ENCODE assay signal across 14 cellular contexts in the genomic region with DNA sequence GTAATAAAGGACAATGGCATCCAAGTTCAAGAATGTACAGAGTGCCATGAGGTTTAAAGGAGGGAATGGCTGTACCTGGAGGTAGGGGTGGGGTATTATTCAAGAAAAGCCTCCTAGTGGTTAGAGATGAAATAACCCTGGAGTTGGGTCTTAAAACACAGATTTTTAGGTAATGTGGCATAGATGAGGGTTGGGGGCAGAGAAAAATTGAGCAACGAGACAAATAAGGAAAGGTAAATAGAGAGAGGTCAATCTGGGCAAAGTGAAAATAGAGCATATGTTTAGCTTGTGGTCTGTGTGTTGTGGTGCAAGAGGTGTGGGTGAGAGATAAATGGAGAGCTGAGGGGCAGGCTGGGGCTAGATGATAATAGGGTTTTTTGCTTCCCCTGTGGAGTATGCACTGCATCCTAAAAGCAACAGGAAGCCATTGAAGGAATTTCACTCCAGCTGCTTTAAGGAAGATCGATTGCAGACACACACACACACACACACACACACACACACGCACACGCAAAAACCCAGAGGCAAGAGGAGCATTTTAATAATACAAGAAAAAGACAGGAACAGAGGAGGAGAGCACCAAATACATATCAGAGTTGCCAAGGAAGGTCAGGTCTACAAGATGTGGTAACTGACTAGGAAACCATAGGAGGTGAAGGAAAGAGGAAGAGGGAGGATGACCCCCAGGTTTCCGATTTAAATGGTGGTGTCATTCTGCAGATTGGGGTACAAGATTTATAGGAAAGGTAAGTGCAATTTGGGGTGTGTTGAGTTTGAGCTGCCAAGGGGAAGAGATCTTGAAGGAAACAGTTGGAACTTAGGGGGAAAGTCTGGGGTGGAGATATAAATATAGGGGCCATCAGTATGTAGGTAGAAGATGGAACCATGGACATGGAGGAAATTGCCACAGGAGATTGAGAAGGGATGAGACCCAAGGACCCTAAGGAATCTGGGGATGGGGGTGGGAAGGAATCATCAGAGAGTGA. TPM values are rescaled to one million over a fixed set of nuclear protein-coding genes. Genes with fewer than 3 reads are reported as not detected.
DNase-seq lines count a peak whose midpoint lies in the region; FAIRE-seq and TF ChIP-seq lines count a peak whose summit lies in the region.
"Had no signal": no experiment of that assay in that cellular context is flagged by ENCODE, and none has a peak within 500 bp of the region (broad histone marks: within the 10 kb centered on the region; RNA-seq: fewer than 3 reads in every experiment).

No MANE protein-coding gene starts in this region.

- no peak overlapping the region for H3K18ac ChIP-seq in H1 (ENCODE audit: extremely low read depth, low read length)

- no peak overlapping the region for H3K23ac ChIP-seq in H1 (ENCODE audit: insufficient read length)

- no peak overlapping the region for H2BK15ac ChIP-seq in H1 (ENCODE audit: low read length)

- TF ChIP-seq RAD21 in H1 (IDR thresholded peaks at IDR 0.05 in 1 of 2, conservative IDR thresholded peaks at IDR 0.05 in 1 of 2; ENCODE audit: low read depth in 2 of 2, low read length in 2 of 2) = peak in 1 of 2 experiments; percentile 39; a peak in 2 of 4 replicates

- H4K8ac ChIP-seq in H1 (ENCODE audit: extremely low read depth, insufficient read depth, low read length) = no peak overlapping the region

- no peak overlapping the region for H2BK12ac ChIP-seq in H1 (ENCODE audit: low read depth, low read length)

- H4K5ac ChIP-seq in H1 (ENCODE audit: insufficient read length, low read depth, low read length) = no peak overlapping the region

- H2BK5ac ChIP-seq in H1 (ENCODE audit: low read depth, low read length) = no peak overlapping the region

- POLR2A ChIA-PET in H1 (lab: Charles Lee; ENCODE audit: partially characterized antibody) = no interaction called here

- H4K20me1 ChIP-seq in H1 (replicated peaks in 1 of 2; ENCODE audit: control insufficient read depth in 1 of 2, insufficient read depth in 2 of 2, low read length in 2 of 2) = no peaks in the 10 kb centered on the region
- no peaks in the 10 kb centered on the region for H4K20me1 ChIP-seq in osteoblast (ENCODE audit: insufficient read depth, low read length)

- no peak overlapping the region for H3K14ac ChIP-seq in H1 (ENCODE audit: insufficient read length)

- H3K79me1 ChIP-seq in H1 (ENCODE audit: low read depth, low read length) = no peaks in the 10 kb centered on the region

- H4K91ac ChIP-seq in H1 (replicated peaks; ENCODE audit: insufficient read length, low read length) = no peak overlapping the region

- H3K4me3 ChIP-seq in GM12875 (ENCODE audit: low read depth, low read length) (no peak overlapping the region), H1 (ENCODE audit: extremely low read depth in 1 of 4, insufficient read depth in 2 of 4, low read depth in 3 of 4, low read length in 4 of 4) (no peak overlapping the region), osteoblast (ENCODE audit: insufficient read depth, low read length) (no peak overlapping the region)
- H3K4me3 ChIP-seq: coronary artery had no signal

- H2BK20ac ChIP-seq in H1 (ENCODE audit: low read length) = no peak overlapping the region

- peaks cover 0 to 3% (median 0%) of the 10 kb centered on the region in 4 experiments; a peak in 1 of 7 replicates for H3K4me1 ChIP-seq in H1 (replicated peaks in 1 of 4; ENCODE audit: control insufficient read depth in 3 of 4, insufficient read depth in 4 of 4, low read length in 3 of 4)
- H3K4me1 ChIP-seq in osteoblast (ENCODE audit: insufficient read depth, low read length) = no peaks in the 10 kb centered on the region

- no peak overlapping the region for H3K9ac ChIP-seq in H1 (replicated peaks in 1 of 4; ENCODE audit: extremely low read depth in 1 of 4, low read depth in 3 of 4, low read length in 3 of 4)

- H3K4me2 ChIP-seq in H1 (ENCODE audit: insufficient read depth in 1 of 2, low read depth in 2 of 2, low read length in 2 of 2) (no peak overlapping the region), osteoblast (ENCODE audit: insufficient read depth, low read length) (no peak overlapping the region)

- no peak overlapping the region for H3K4ac ChIP-seq in H1 (replicated peaks; ENCODE audit: insufficient read length, low read depth, low read length)

- H3K79me2 ChIP-seq in H1 (ENCODE audit: control insufficient read depth in 1 of 2, insufficient read depth in 2 of 2, low read length in 2 of 2) (no peaks in the 10 kb centered on the region), osteoblast (ENCODE audit: insufficient read depth, low read length) (no peaks in the 10 kb centered on the region)

- H2AFZ ChIP-seq in H1 (ENCODE audit: low read length) (no peak overlapping the region), osteoblast (ENCODE audit: low read length) (no peak overlapping the region)

- H3K9me3 ChIP-seq in H1 (ENCODE audit: insufficient read depth in 2 of 2, low read depth in 1 of 2, low read length in 1 of 2) (no peaks in the 10 kb centered on the region), osteoblast (ENCODE audit: low read depth, low read length) (no peaks in the 10 kb centered on the region)

- no peak overlapping the region for H2AK5ac ChIP-seq in H1 (ENCODE audit: low read depth, low read length)

- H2BK120ac ChIP-seq in H1 (replicated peaks; ENCODE audit: low read depth, low read length) = no peak overlapping the region

- peak overlapping the region; percentile 13 for H3K56ac ChIP-seq in H1 (replicated peaks; ENCODE audit: insufficient read length, low read depth, low read length)

- no peak for TF ChIP-seq POLR2A in H1 (IDR thresholded peaks at IDR 0.05; ENCODE audit: control extremely low read depth in 1 of 2, low read depth in 2 of 2, low read length in 2 of 2)

- H3K36me3 ChIP-seq in H1 (ENCODE audit: control insufficient read depth in 2 of 4, insufficient read depth in 4 of 4, low read length in 3 of 4) (no peaks in the 10 kb centered on the region), osteoblast (ENCODE audit: insufficient read depth, low read length) (no peaks in the 10 kb centered on the region)

- FAIRE-seq in H1 (lab: Jason Lieb, UNC) = no peak
- FAIRE-seq in HTR-8/SVneo (lab: Jason Lieb, UNC) = no peak

- TF ChIP-seq EP300 in H1 (IDR thresholded peaks at IDR 0.05; ENCODE audit: borderline replicate concordance in 1 of 2, low read depth in 2 of 2, low read length in 2 of 2) = no peak

- CTCF ChIA-PET in H1 (lab: Charles Lee; ENCODE audit: partially characterized antibody) = interaction anchor here (0.6 to 2.2 kb wide), 19 partner anchors 12 to 560 kb away, joined by 3 to 18 read pairs (median 3); no protein-coding TSS in a partner anchor

- DNase-seq in NAMALWA (ENCODE audit: low spot score) (peak; percentile 44), H1 (ENCODE audit: low read depth in 1 of 2, low spot score in 2 of 2) (no peak), osteoblast (ENCODE audit: insufficient read length, low spot score, missing footprints) (no peak), NCI-H524 treated with DMSO at 0.1 percent for 48 hours (lab: John Stamatoyannopoulos, UW) (no peak), HTR-8/SVneo (ENCODE audit: insufficient read length, low spot score) (no peak), GF-D8 (lab: John Stamatoyannopoulos, UW) (no peak)
- DNase-seq: activated CD4-positive, alpha-beta T cell treated with anti-CD3 and anti-CD28 coated beads for 36 hours; activated naive CD4-positive, alpha-beta T cell; hypothalamus; naive B cell; NCI-H2081; SHP77 treated with DMSO at 0.1 percent for 48 hours had no signal

- WGBS in H1 (ENCODE audit: extremely low coverage in 1 of 2, insufficient coverage in 1 of 2, insufficient read length in 1 of 2, insufficient replicate concordance in 2 of 2, low coverage in 1 of 2, low lambda C conversion rate in 2 of 2, missing lambda C conversion rate in 1 of 2), 2 experiments = 88% methylated on average over 5 of the region's 5 CpGs; no CpG with 5 or more reads in 1 of the 2 experiments

- peaks cover 3% of the 10 kb centered on the region; the same call in 1 of the 2 replicates for H3K23me2 ChIP-seq in H1 (ENCODE audit: low read depth, low read length)

- H3K27me3 ChIP-seq in H1 (replicated peaks in 1 of 4; ENCODE audit: control insufficient read depth in 3 of 4, extremely low read depth in 1 of 4, insufficient read depth in 3 of 4, low read length in 3 of 4) (no peaks in the 10 kb centered on the region), osteoblast (ENCODE audit: insufficient read depth, low read length) (no peaks in the 10 kb centered on the region)

- TF ChIP-seq CTCF in GM12875 (IDR thresholded peaks at IDR 0.05; ENCODE audit: borderline replicate concordance, insufficient read depth, low read depth, low read length) (peak; percentile 14; the same call in 1 of the 2 replicates), H1 (IDR thresholded peaks at IDR 0.05; ENCODE audit: control extremely low read depth in 1 of 3, insufficient read depth in 1 of 3, low read depth in 1 of 3, low read length in 3 of 3) (peak in 2 of 3 experiments; percentile 38 to 52; a peak in 2 of 4 replicates), osteoblast (IDR thresholded peaks at IDR 0.05; ENCODE audit: extremely low read depth, low read depth, low read length) (peak; percentile 23)

- H3K27ac ChIP-seq in H1 (ENCODE audit: low read depth, low read length) (no peak overlapping the region), osteoblast (ENCODE audit: low read depth, low read length) (no peak overlapping the region)
- H3K27ac ChIP-seq: coronary artery had no signal

TF ChIP-seq in H1, 55 proteins besides CTCF, POLR2A, EP300 and RAD21 (continues in another document):
- TF ChIP-seq, protein P1, sequence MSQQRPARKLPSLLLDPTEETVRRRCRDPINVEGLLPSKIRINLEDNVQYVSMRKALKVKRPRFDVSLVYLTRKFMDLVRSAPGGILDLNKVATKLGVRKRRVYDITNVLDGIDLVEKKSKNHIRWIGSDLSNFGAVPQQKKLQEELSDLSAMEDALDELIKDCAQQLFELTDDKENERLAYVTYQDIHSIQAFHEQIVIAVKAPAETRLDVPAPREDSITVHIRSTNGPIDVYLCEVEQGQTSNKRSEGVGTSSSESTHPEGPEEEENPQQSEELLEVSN (IDR thresholded peaks at IDR 0.05) = peak; percentile 57
- TF ChIP-seq MAX (IDR thresholded peaks at IDR 0.05) = 0 out of 2 replicates have a peak, but pooled peaks have one; percentile 24
- no peak for TF ChIP-seq TAF7 (optimal IDR thresholded peaks at IDR 0.05; ENCODE audit: borderline replicate concordance, low read depth, low read length)

RNA-seq across cellular contexts. Expression of gene ADGRF1, which starts 31.3 kb away (rescaled TPM):
- total RNA-seq in H1 (2021; fragmentation: NEBNext Ultra II Directional; extraction: Animal tissue kit (Norgen Biotek cat#: 25700)) = not detected in 2 replicates
- not detected in 2 replicates for polyA plus RNA-seq in H1 (2011; rRNA removed)
- polyA plus RNA-seq in H1 (2011; cell fraction: cytosol; rRNA removed) = not detected
- not detected for polyA plus RNA-seq in H1 (2011; cell fraction: nucleus; rRNA removed)
- polyA plus RNA-seq in H1 (2012, experiment 1 of 2) = not detected in 4 replicates
- polyA plus RNA-seq in H1 (2012, experiment 2 of 2) = not detected
- polyA plus RNA-seq in H1 (2013, experiment 1 of 2) = not detected
- polyA plus RNA-seq in H1 (2013, experiment 2 of 2) = not detected
- 0.06 TPM in 1 of 2 replicates, not detected in the other for polyA minus RNA-seq in H1 (2011; rRNA and poly(A)+ RNA removed)
- polyA minus RNA-seq in H1 (2011; cell fraction: cytosol; rRNA and poly(A)+ RNA removed) = not detected
- polyA minus RNA-seq in H1 (2011; cell fraction: nucleus; rRNA and poly(A)+ RNA removed) = not detected
- total RNA-seq in osteoblast = not detected in 2 replicates
- total RNA-seq: activated CD4-positive, alpha-beta T cell treated with anti-CD3 and anti-CD28 coated beads for 36 hours had no signal
